Comparison of ENCODE assay signal across 12 cellular contexts in genomic region chr12:101924647-101925046, GRCh38. TPM values are rescaled to one million over a fixed set of nuclear protein-coding genes. Genes with fewer than 3 reads are reported as not detected.
DNase-seq lines count a peak whose midpoint lies in the region; ATAC-seq and TF ChIP-seq lines count a peak whose summit lies in the region.
"Had no signal": no experiment of that assay in that cellular context is flagged by ENCODE, and none has a peak within 500 bp of the region (broad histone marks: within the 10 kb centered on the region; RNA-seq: fewer than 3 reads in every experiment).

No MANE protein-coding gene starts in this region.

- H3K4me3 ChIP-seq in right atrium auricular region, result no peak overlapping the region
- H3K4me3 ChIP-seq in uterus, result no peak overlapping the region
- H3K4me3 ChIP-seq: BLaER1 treated with 17β-estradiol and CSF1 and Interleukin-3, amounts not matched to agents 10 nM and 100 nM had no signal

- no peak for TF ChIP-seq CTCF in right atrium auricular region (IDR thresholded peaks at IDR 0.05)
- TF ChIP-seq CTCF in uterus (IDR thresholded peaks at IDR 0.05), result no peak

- ATAC-seq in Right ventricle myocardium superior (ENCODE audit: poor library complexity), result no peak

- intact Hi-C loops in Right ventricle myocardium superior (cut with DNase I), result no loop called here
- intact Hi-C loops in uterus (cut with DNase I; ENCODE audit: low total_unique reads), result no loop called here

- no peaks in the 10 kb centered on the region for H3K27me3 ChIP-seq in right atrium auricular region
- H3K27me3 ChIP-seq in uterus, result no peaks in the 10 kb centered on the region
- H3K27me3 ChIP-seq: BLaER1 treated with 17β-estradiol and CSF1 and Interleukin-3, amounts not matched to agents 10 nM and 100 nM had no signal

- H3K9me3 ChIP-seq in right atrium auricular region, result no peaks in the 10 kb centered on the region
- H3K9me3 ChIP-seq in uterus, result no peaks in the 10 kb centered on the region

- peak overlapping the region; percentile 67 to 75 for H3K27ac ChIP-seq in right atrium auricular region
- H3K27ac ChIP-seq in uterus, result peak overlapping the region; percentile 13 to 48
- H3K27ac ChIP-seq: KMS-11 had no signal

- TF ChIP-seq POLR2A in uterus (IDR thresholded peaks at IDR 0.05), result no peak

- H3K4me1 ChIP-seq in right atrium auricular region, result no peaks in the 10 kb centered on the region
- no peaks in the 10 kb centered on the region for H3K4me1 ChIP-seq in uterus

- no peak for DNase-seq in right atrium auricular region (ENCODE audit: low spot score)
- DNase-seq in Right ventricle myocardium superior, result no peak
- DNase-seq in SK-N-DZ (ENCODE audit: low spot score), result peak; percentile 33
- DNase-seq in hepatic stellate cell (ENCODE audit: low spot score), result peak; percentile 48
- DNase-seq in uterus, result no peak
- no peak for DNase-seq in Ammon's horn (ENCODE audit: low spot score)
- no peak for DNase-seq in NCI-H1694 (lab: John Stamatoyannopoulos, UW)
- DNase-seq in stimulated activated CD4-positive, alpha-beta T cell treated with anti-CD3 and anti-CD28 coated beads, Interleukin-4, amount 100 ng/mL, for 1 hour, result no peak
- DNase-seq: cortex of kidney, nucleus accumbens had no signal

- H3K36me3 ChIP-seq in right atrium auricular region (no peaks in the 10 kb centered on the region), uterus (no peaks in the 10 kb centered on the region)

RNA-seq across cellular contexts. Expression of gene DRAM1, which starts 47.3 kb away (rescaled TPM):
- 10 to 100 TPM in 1 of 2 donors, 1 to 10 TPM in 1; 3.9 to 12.7 TPM for total RNA-seq in right atrium auricular region
- 5.0 TPM for total RNA-seq in Right ventricle myocardium superior
- 0.16 TPM in 1 of 2 replicates, not detected in the other for polyA plus RNA-seq in SK-N-DZ (2014; cell fraction: cytosol; rRNA removed)
- 0.04 and 0.52 TPM in 2 replicates for polyA plus RNA-seq in SK-N-DZ (2014; cell fraction: nucleus; rRNA removed)
- total RNA-seq in uterus, result 10 to 100 TPM in 2 of 4 donors, 1 to 10 TPM in 2; 2.0 to 25.4 (median 9.9) TPM

Comparison
In these comparisons a context has a peak if more than half of its experiments do, and no peak if none do; other contexts are left out.
1. DNase-seq: peak in SK-N-DZ (single experiment) and hepatic stellate cell (single experiment); none in right atrium auricular region (single experiment), Right ventricle myocardium superior (single experiment), uterus (0 of 2), Ammon's horn (single experiment), NCI-H1694 (single experiment) and stimulated activated CD4-positive, alpha-beta T cell treated with anti-CD3 and anti-CD28 coated beads, Interleukin-4, amount 100 ng/mL, for 1 hour (single experiment).